Comparison of ENCODE assay signal across 26 cellular contexts in the genomic region with DNA sequence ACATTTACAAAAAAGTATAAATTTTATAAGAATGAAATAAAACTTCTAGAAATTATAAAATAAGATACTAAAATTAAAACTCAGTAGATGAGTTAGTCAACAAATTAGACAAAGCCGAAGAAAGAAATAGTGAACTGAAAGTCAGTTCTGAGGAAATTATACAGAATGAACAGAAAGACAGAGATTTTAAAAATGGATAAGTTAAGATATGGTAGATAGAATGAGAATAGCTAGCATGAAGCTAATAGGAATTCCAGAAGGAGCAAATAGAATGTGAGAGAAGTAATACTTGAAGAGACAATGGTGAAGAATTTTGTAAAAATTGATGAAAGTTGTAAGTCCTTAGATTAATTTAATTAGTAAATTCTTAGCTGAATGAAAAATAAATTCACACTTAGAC.
DNase-seq lines count a peak whose midpoint lies in the region; ATAC-seq, FAIRE-seq and TF ChIP-seq lines count a peak whose summit lies in the region.
"Had no signal": no experiment of that assay in that cellular context is flagged by ENCODE, and none has a peak within 500 bp of the region (broad histone marks: within the 10 kb centered on the region; RNA-seq: fewer than 3 reads in every experiment).

No MANE protein-coding gene starts in this region.

- H3K36me3 Mint-ChIP-seq in naive thymus-derived CD8-positive, alpha-beta T cell, result peaks cover 2 to 9% (median 2%) of the 10 kb centered on the region in 3 donors
- H3K36me3 Mint-ChIP-seq: CD14-positive monocyte had no signal

- no peak overlapping the region for H3K9ac ChIP-seq in SK-N-SH

- POLR2A ChIA-PET in SK-N-SH (lab: Yijun Ruan, JAX), result no interaction called here
- POLR2A ChIA-PET in naive thymus-derived CD8-positive, alpha-beta T cell (lab: Charles Lee), result no interaction called here

- H2AFZ ChIP-seq in SK-N-SH (ENCODE audit: low read depth), result no peak overlapping the region

- no peaks in the 10 kb centered on the region for H3K79me2 ChIP-seq in SK-N-SH (ENCODE audit: insufficient read depth)

- no peaks in the 10 kb centered on the region for H3K36me3 ChIP-seq in SK-N-SH (replicated peaks in 1 of 2; ENCODE audit: control insufficient read depth in 1 of 2, insufficient read depth in 2 of 2, low read length in 1 of 2)
- no peaks in the 10 kb centered on the region for H3K36me3 ChIP-seq in SJSA1
- H3K36me3 ChIP-seq: BE2C, HAP-1 had no signal

- no peak overlapping the region for H3K27ac ChIP-seq in SK-N-SH (ENCODE audit: low read depth in 2 of 2, low read length in 1 of 2)
- H3K27ac ChIP-seq in SJSA1, result peak overlapping the region; percentile 11; the same call in 1 of the 2 replicates
- H3K27ac ChIP-seq: 22Rv1, A549 had no signal

- peaks cover 5% of the 10 kb centered on the region for H3F3A ChIP-seq in SK-N-SH (replicated peaks; ENCODE audit: insufficient read depth)

- H3K9me2 ChIP-seq in SK-N-SH, result no peaks in the 10 kb centered on the region

- H4K20me1 ChIP-seq in SK-N-SH (ENCODE audit: insufficient read depth), result no peaks in the 10 kb centered on the region
- H4K20me1 ChIP-seq: BLaER1 treated with 17β-estradiol and CSF1 and Interleukin-3, amounts not matched to agents 10 nM and 100 nM had no signal

- CTCF ChIA-PET in SK-N-SH (lab: Yijun Ruan, JAX), result no interaction called here

- H3K27me3 ChIP-seq in SK-N-SH (ENCODE audit: insufficient read depth) (no peaks in the 10 kb centered on the region), SJSA1 (replicated peaks) (no peaks in the 10 kb centered on the region)
- H3K27me3 ChIP-seq: BE2C; BLaER1 treated with 17β-estradiol and CSF1 and Interleukin-3, amounts not matched to agents 10 nM and 100 nM had no signal

- no peak for TF ChIP-seq RAD21 in SK-N-SH (IDR thresholded peaks at IDR 0.05; ENCODE audit: low read length)

- peaks cover 0 to 10% of the 10 kb centered on the region in 2 experiments; a peak in 3 of 4 replicates for H3K4me1 ChIP-seq in SK-N-SH (ENCODE audit: control insufficient read depth in 1 of 2, insufficient read depth in 2 of 2, low read depth in 1 of 2, low read length in 1 of 2)
- peaks cover 44% of the 10 kb centered on the region for H3K4me1 ChIP-seq in SJSA1 (replicated peaks)
- H3K4me1 ChIP-seq: A549, BE2C, HAP-1 had no signal

- peak overlapping the region in 1 of 10 donors; percentile 53 for H3K27ac Mint-ChIP-seq in naive thymus-derived CD8-positive, alpha-beta T cell
- H3K27ac Mint-ChIP-seq: CD4-positive, alpha-beta T cell; CD8-positive, alpha-beta memory T cell; HFFc6 had no signal

- no peaks in the 10 kb centered on the region for H3K9me3 ChIP-seq in SK-N-SH
- H3K9me3 ChIP-seq in SJSA1 (replicated peaks), result no peaks in the 10 kb centered on the region
- H3K9me3 ChIP-seq: A549, BE2C, HAP-1 had no signal

- no peak for TF ChIP-seq CTCF in SK-N-SH (IDR thresholded peaks at IDR 0.05)

- no peak for ATAC-seq in SK-N-SH treated with all-trans-retinoic acid at 6 μM for 48 hours
- ATAC-seq in naive thymus-derived CD8-positive, alpha-beta T cell, result no peak
- no peak for ATAC-seq in GM21737 (IDR thresholded peaks at IDR 0.05; ENCODE audit: unreplicated experiment)
- ATAC-seq: A549, GM12878 had no signal

- DNase-seq in SK-N-SH, result no peak
- no peak for DNase-seq in SJSA1 (ENCODE audit: low read depth in 1 of 2, low spot score in 2 of 2)
- DNase-seq in inferior parietal cortex (ENCODE audit: extremely low spot score), result no peak
- no peak for DNase-seq in naive thymus-derived CD8-positive, alpha-beta T cell
- DNase-seq: ACHN; AML-193; BE2C; CD4-positive, alpha-beta T cell; CD8-positive, alpha-beta memory T cell; DMS 273 treated with DMSO at 0.1 percent for 48 hours; DMS79; EL; GDM1; GOT3; HFFc6 had no signal

- TF ChIP-seq EP300 in SK-N-SH (IDR thresholded peaks at IDR 0.05; ENCODE audit: borderline replicate concordance in 1 of 2, low read depth in 1 of 2, low read length in 1 of 2), result no peak

- peaks cover 2 to 14% (median 5%) of the 10 kb centered on the region in 9 donors for H3K9me3 Mint-ChIP-seq in naive thymus-derived CD8-positive, alpha-beta T cell

- H3K4me3 ChIP-seq in SK-N-SH (ENCODE audit: low read depth in 2 of 2, low read length in 1 of 2) (no peak overlapping the region), SJSA1 (no peak overlapping the region)
- H3K4me3 ChIP-seq: A549; BLaER1 treated with 17β-estradiol and CSF1 and Interleukin-3, amounts not matched to agents 10 nM and 100 nM; GM12878; HAP-1 had no signal

- peaks cover 0 to 2% (median 0%) of the 10 kb centered on the region in 5 donors for H3K27me3 Mint-ChIP-seq in naive thymus-derived CD8-positive, alpha-beta T cell
- H3K27me3 Mint-ChIP-seq: CD4-positive, alpha-beta T cell had no signal

- FAIRE-seq in endometrium (lab: Jason Lieb, UNC), result peak; percentile 45
- FAIRE-seq: A549, D721Med, GM12878, H54 had no signal

- H3K4me3 Mint-ChIP-seq in naive thymus-derived CD8-positive, alpha-beta T cell, result no peak overlapping the region
- H3K4me3 Mint-ChIP-seq: CD14-positive monocyte; CD4-positive, alpha-beta T cell; CD8-positive, alpha-beta memory T cell; HFFc6 had no signal

- H3K4me2 ChIP-seq in SK-N-SH, result no peak overlapping the region
- H3K4me2 ChIP-seq: A549 had no signal

- H3K4me1 Mint-ChIP-seq in naive thymus-derived CD8-positive, alpha-beta T cell, result peaks cover 10 to 40% (median 25%) of the 10 kb centered on the region in 4 donors

- 48% methylated on average over 1 of the region's 1 CpG for WGBS in SK-N-SH (ENCODE audit: low lambda C conversion rate)

TF ChIP-seq in SK-N-SH treated with all-trans-retinoic acid at 6 μM for 48 hours, 23 proteins besides CTCF, POLR2A, EP300 and RAD21:
- TF ChIP-seq GLIS3 (CRISPR knock-in tag; IDR thresholded peaks at IDR 0.05), result no peak
- TF ChIP-seq ZFP30 (CRISPR knock-in tag; IDR thresholded peaks at IDR 0.05), result peak; percentile 48

TF ChIP-seq in SK-N-SH, 30 proteins besides CTCF, POLR2A, EP300 and RAD21:
- no peak for TF ChIP-seq MEF2A (IDR thresholded peaks at IDR 0.05; ENCODE audit: borderline replicate concordance, low read depth)
- no peak for TF ChIP-seq POLR2AphosphoS5 (IDR thresholded peaks at IDR 0.05; ENCODE audit: low read depth, low read length)
- no peak for TF ChIP-seq RXRA (IDR thresholded peaks at IDR 0.05; ENCODE audit: borderline replicate concordance, low read depth)
- TF ChIP-seq RCOR1 (IDR thresholded peaks at IDR 0.05; ENCODE audit: low read length), result no peak
- no peak for TF ChIP-seq YY1 (IDR thresholded peaks at IDR 0.05; ENCODE audit: low read depth)
- no peak for TF ChIP-seq NRF1 (IDR thresholded peaks at IDR 0.05; ENCODE audit: low read depth, low read length)
- TF ChIP-seq TCF12 (IDR thresholded peaks at IDR 0.05), result no peak
- no peak for TF ChIP-seq IRF3 (IDR thresholded peaks at IDR 0.05; ENCODE audit: low read depth, low read length)
- TF ChIP-seq MAX (IDR thresholded peaks at IDR 0.05; ENCODE audit: low read depth), result no peak
- no peak for TF ChIP-seq TAF1 (IDR thresholded peaks at IDR 0.05; ENCODE audit: borderline replicate concordance, low read depth, low read length)
- no peak for TF ChIP-seq RFX5 (IDR thresholded peaks at IDR 0.05; ENCODE audit: low read length)
- no peak for TF ChIP-seq SIN3A (IDR thresholded peaks at IDR 0.05; ENCODE audit: borderline replicate concordance, low read depth, low read length)
- no peak for TF ChIP-seq ZBTB33 (IDR thresholded peaks at IDR 0.05; ENCODE audit: borderline replicate concordance, low read depth)
